In genomic region chr13:52804202-52804641, GRCh38 we compare ENCODE assay signal across 16 cellular contexts.
"Had no signal": no experiment of that assay in that cellular context is flagged by ENCODE, and none has a peak within 500 bp of the region (broad histone marks: within the 10 kb centered on the region; RNA-seq: fewer than 3 reads in every experiment).

No MANE protein-coding gene starts in this region.

- H3K9me3 Mint-ChIP-seq: activated naive CD4-positive, alpha-beta T cell treated with anti-CD3 and anti-CD28 coated beads, Interleukin-2, amount 50 U/mL, for 24 hours; activated T-cell treated with anti-CD3 and anti-CD28 coated beads, Interleukin-2, amount 50 U/mL, for 72 hours; effector memory CD8-positive, alpha-beta T cell; nephron progenitor cell had no signal

- H3K4me1 Mint-ChIP-seq: activated naive CD4-positive, alpha-beta T cell treated with anti-CD3 and anti-CD28 coated beads, Interleukin-2, amount 50 U/mL, for 24 hours had no signal

- DNase-seq: activated CD4-positive, alpha-beta T cell treated with anti-CD3 and anti-CD28 coated beads for 1 hour; activated gamma-delta T cell; activated T-cell treated with anti-CD3 and anti-CD28 coated beads, Interleukin-2, amount 50 U/mL, for 72 hours; effector memory CD8-positive, alpha-beta T cell; foreskin keratinocyte; islet precursor cell; left lung; midbrain; nephron progenitor cell; nucleus accumbens; sigmoid colon; stimulated activated naive CD8-positive, alpha-beta T cell treated with anti-CD3 and anti-CD28 coated beads, Interleukin-15, Interleukin-2, amounts not matched to agents 100 U/mL and 50 U/mL, for 24 hours; substantia nigra; T-helper 2 cell; WERI-Rb-1 had no signal

- ATAC-seq: activated T-cell treated with anti-CD3 and anti-CD28 coated beads, Interleukin-2, amount 50 U/mL, for 72 hours; effector memory CD8-positive, alpha-beta T cell; foreskin keratinocyte; left lung; stimulated activated naive CD8-positive, alpha-beta T cell treated with anti-CD3 and anti-CD28 coated beads, Interleukin-15, Interleukin-2, amounts not matched to agents 100 U/mL and 50 U/mL, for 24 hours had no signal

- H3K36me3 Mint-ChIP-seq: activated naive CD4-positive, alpha-beta T cell treated with anti-CD3 and anti-CD28 coated beads, Interleukin-2, amount 50 U/mL, for 24 hours had no signal

- H3K4me3 Mint-ChIP-seq: activated naive CD4-positive, alpha-beta T cell treated with anti-CD3 and anti-CD28 coated beads, Interleukin-2, amount 50 U/mL, for 24 hours; activated T-cell treated with anti-CD3 and anti-CD28 coated beads, Interleukin-2, amount 50 U/mL, for 72 hours; effector memory CD8-positive, alpha-beta T cell; nephron progenitor cell had no signal

- H3K27ac Mint-ChIP-seq: activated naive CD4-positive, alpha-beta T cell treated with anti-CD3 and anti-CD28 coated beads, Interleukin-2, amount 50 U/mL, for 24 hours; activated T-cell treated with anti-CD3 and anti-CD28 coated beads, Interleukin-2, amount 50 U/mL, for 72 hours; effector memory CD8-positive, alpha-beta T cell; nephron progenitor cell had no signal
